ENCODE assay signal across 20 cellular contexts in the genomic region with DNA sequence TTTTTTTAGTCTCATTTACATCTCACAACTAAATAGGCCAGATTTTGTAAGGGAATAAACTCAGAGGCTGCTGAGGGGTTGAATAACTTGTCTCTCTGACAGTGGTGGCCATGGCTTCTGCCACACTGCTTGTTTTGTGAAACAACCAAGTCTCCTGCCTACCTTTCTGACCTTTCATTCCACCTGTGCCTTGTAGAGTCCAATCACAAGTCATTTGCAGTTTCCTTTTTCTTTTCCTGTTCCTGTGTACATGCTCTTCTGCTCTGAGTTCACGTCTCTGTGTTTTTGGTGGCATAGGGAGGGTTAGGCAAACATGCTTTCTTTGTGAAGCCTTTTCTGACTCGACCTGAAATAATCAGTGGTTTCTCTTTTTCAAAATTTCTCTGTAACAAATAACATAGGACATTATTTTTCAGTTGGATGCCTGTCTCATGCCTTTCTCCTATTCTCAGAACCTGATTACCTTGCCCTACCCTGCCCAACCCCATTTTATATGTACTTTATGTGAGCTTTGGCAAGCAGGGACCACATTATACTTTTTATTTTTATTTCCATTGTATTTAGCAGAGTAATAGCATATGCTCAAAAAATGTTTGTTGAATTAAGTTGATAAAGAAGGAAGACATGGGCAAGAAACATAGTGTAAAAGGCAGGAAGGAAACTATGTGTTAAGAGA.
DNase-seq lines count a peak whose midpoint lies in the region; ATAC-seq, FAIRE-seq and TF ChIP-seq lines count a peak whose summit lies in the region.
"Had no signal": no experiment of that assay in that cellular context is flagged by ENCODE, and none has a peak within 500 bp of the region (broad histone marks: within the 10 kb centered on the region; RNA-seq: fewer than 3 reads in every experiment).

No MANE protein-coding gene starts in this region.

- H3K4me3 ChIP-seq in GM12865 (ENCODE audit: low read depth, low read length) (no peak overlapping the region), endothelial cell of umbilical vein (replicated peaks in 1 of 3; ENCODE audit: insufficient read depth in 1 of 3, low read depth in 1 of 3, low read length in 3 of 3) (no peak overlapping the region), SK-N-SH (ENCODE audit: low read depth in 2 of 2, low read length in 1 of 2) (no peak overlapping the region), dorsolateral prefrontal cortex (no peak overlapping the region)
- H3K4me3 ChIP-seq: adrenal gland, cardiac muscle cell, esophagus muscularis mucosa, PC-9 had no signal

- no peak for TF ChIP-seq EP300 in SK-N-SH (IDR thresholded peaks at IDR 0.05; ENCODE audit: borderline replicate concordance in 1 of 2, low read depth in 1 of 2, low read length in 1 of 2)

- no peaks in the 10 kb centered on the region for H3K79me2 ChIP-seq in endothelial cell of umbilical vein (ENCODE audit: control insufficient read depth, insufficient read depth, low read length)
- H3K79me2 ChIP-seq in SK-N-SH (ENCODE audit: insufficient read depth) = peaks cover 9% of the 10 kb centered on the region; the same call in 1 of the 2 replicates
- H3K79me2 ChIP-seq: parathyroid adenoma had no signal

- H3K9ac ChIP-seq in endothelial cell of umbilical vein (replicated peaks; ENCODE audit: extremely low read depth, insufficient read depth, low read length) = no peak overlapping the region
- no peak overlapping the region for H3K9ac ChIP-seq in SK-N-SH
- H3K9ac ChIP-seq: parathyroid adenoma had no signal

- H3K36me3 ChIP-seq in endothelial cell of umbilical vein (ENCODE audit: control insufficient read depth in 2 of 2, extremely low read depth in 1 of 2, insufficient read depth in 2 of 2, low read length in 2 of 2) = no peaks in the 10 kb centered on the region
- H3K36me3 ChIP-seq in SK-N-SH (replicated peaks in 1 of 2; ENCODE audit: control insufficient read depth in 1 of 2, insufficient read depth in 2 of 2, low read length in 1 of 2) = peaks cover 0 to 14% of the 10 kb centered on the region in 2 experiments
- H3K36me3 ChIP-seq: adrenal gland, cardiac muscle cell had no signal

- ATAC-seq in GM19463 (IDR thresholded peaks at IDR 0.05; ENCODE audit: unreplicated experiment) (peak; percentile 41), HG03432 (IDR thresholded peaks at IDR 0.05; ENCODE audit: unreplicated experiment) (peak; percentile 35), GM19467 (IDR thresholded peaks at IDR 0.05; ENCODE audit: unreplicated experiment) (no peak)
- ATAC-seq: sciatic nerve, SK-N-SH treated with all-trans-retinoic acid at 6 μM for 48 hours had no signal

- POLR2A ChIA-PET in endothelial cell of umbilical vein (lab: Charles Lee) = no interaction called here
- POLR2A ChIA-PET in SK-N-SH (lab: Yijun Ruan, JAX) = no interaction called here

- H3K4me1 ChIP-seq in endothelial cell of umbilical vein (ENCODE audit: control insufficient read depth, extremely low read depth, insufficient read depth, low read length) = no peaks in the 10 kb centered on the region
- peaks cover 9 to 16% of the 10 kb centered on the region in 2 experiments; a peak in 3 of 4 replicates for H3K4me1 ChIP-seq in SK-N-SH (ENCODE audit: control insufficient read depth in 1 of 2, insufficient read depth in 2 of 2, low read depth in 1 of 2, low read length in 1 of 2)
- H3K4me1 ChIP-seq: adrenal gland, parathyroid adenoma had no signal

- no peaks in the 10 kb centered on the region for H3K9me1 ChIP-seq in endothelial cell of umbilical vein (replicated peaks; ENCODE audit: control insufficient read depth, extremely low read depth, insufficient read depth, low read length)

- H2AFZ ChIP-seq in endothelial cell of umbilical vein (ENCODE audit: low read depth, low read length) = peak overlapping the region; percentile 35
- H2AFZ ChIP-seq in SK-N-SH (ENCODE audit: low read depth) = no peak overlapping the region
- H2AFZ ChIP-seq: parathyroid adenoma, PC-9 had no signal

- no peak for TF ChIP-seq POLR2A in endothelial cell of umbilical vein (IDR thresholded peaks at IDR 0.05; ENCODE audit: low read depth, low read length)

- WGBS in SK-N-SH (ENCODE audit: low lambda C conversion rate) = 83% methylated on average over 2 of the region's 2 CpGs

- H3K9me3 ChIP-seq in endothelial cell of umbilical vein (replicated peaks; ENCODE audit: control insufficient read depth, insufficient read depth, low read length) (no peaks in the 10 kb centered on the region), SK-N-SH (no peaks in the 10 kb centered on the region)
- H3K9me3 ChIP-seq: adrenal gland, esophagus muscularis mucosa had no signal

- H3F3A ChIP-seq in SK-N-SH (replicated peaks; ENCODE audit: insufficient read depth) = peaks cover 20% of the 10 kb centered on the region

- no peak overlapping the region for H3K4me2 ChIP-seq in endothelial cell of umbilical vein (ENCODE audit: insufficient read depth, low read length)
- no peak overlapping the region for H3K4me2 ChIP-seq in SK-N-SH
- H3K4me2 ChIP-seq: PC-9 had no signal

- dilution Hi-C loops in endothelial cell of umbilical vein (cut with MboI; ENCODE audit: extremely low pct_ligation_motif_present, low sequenced_read_pairs) = no loop called here

- no TSS peak for BruUV-seq in endothelial cell of umbilical vein (replicated peaks; lab: Mats Ljungman, UMichigan)

- TF ChIP-seq CTCF in GM12865 (IDR thresholded peaks at IDR 0.05; ENCODE audit: insufficient read depth, low read depth, low read length, missing control alignments) (no peak), endothelial cell of umbilical vein (IDR thresholded peaks at IDR 0.05; ENCODE audit: extremely low read depth in 1 of 2, insufficient read depth in 1 of 2, low read depth in 1 of 2, low read length in 2 of 2) (no peak), SK-N-SH (IDR thresholded peaks at IDR 0.05) (no peak), dorsolateral prefrontal cortex (IDR thresholded peaks at IDR 0.05 in 54 of 56, conservative IDR thresholded peaks at IDR 0.05 in 2 of 56; ENCODE audit: low read depth in 1 of 56, partially characterized antibody in 56 of 56) (no peak)

- CTCF ChIA-PET in endothelial cell of umbilical vein (lab: Charles Lee) (interaction anchor here (1.4 kb wide), 1 partner anchor 10 kb away, joined by 4 read pairs; no protein-coding TSS in a partner anchor), SK-N-SH (lab: Yijun Ruan, JAX) (interaction anchor here (1.0 to 21.6 kb wide), 7 partner anchors 9 to 545 kb away, joined by 3 to 495 read pairs (median 5); no protein-coding TSS in a partner anchor)

- peak; percentile 38 for DNase-seq in GM12865 (ENCODE audit: low read depth)
- no peak for DNase-seq in endothelial cell of umbilical vein (ENCODE audit: low read depth, low spot score)
- no peak for DNase-seq in SK-N-SH
- DNase-seq in dorsolateral prefrontal cortex = no peak
- DNase-seq in GM19240 (ENCODE audit: insufficient read length, low spot score) = no peak
- DNase-seq: ACHN; activated CD4-positive, alpha-beta T cell treated with anti-CD3 and anti-CD28 coated beads for 48 hours; activated effector memory CD4-positive, alpha-beta T cell treated with anti-CD3 and anti-CD28 coated beads, Interleukin-2, amount 50 U/mL, for 16 hours; adrenal gland; DMS79; NCI-H1105; PC-9 had no signal

- H3K27ac ChIP-seq in endothelial cell of umbilical vein (ENCODE audit: insufficient read depth, low read depth, low read length) = no peak overlapping the region
- H3K27ac ChIP-seq in SK-N-SH (ENCODE audit: low read depth in 2 of 2, low read length in 1 of 2) = no peak overlapping the region
- H3K27ac ChIP-seq in dorsolateral prefrontal cortex = peak overlapping the region in 9 of 59 donors; percentile 0 to 39 (median 21)
- H3K27ac ChIP-seq: adrenal gland, cardiac muscle cell, esophagus muscularis mucosa, parathyroid adenoma, PC-9 had no signal

- FAIRE-seq in endothelial cell of umbilical vein (lab: Jason Lieb, UNC) = no peak

- no peaks in the 10 kb centered on the region for H3K27me3 ChIP-seq in endothelial cell of umbilical vein (ENCODE audit: control insufficient read depth in 2 of 2, insufficient read depth in 2 of 2, low read length in 2 of 2)
- no peaks in the 10 kb centered on the region for H3K27me3 ChIP-seq in SK-N-SH (ENCODE audit: insufficient read depth)
- H3K27me3 ChIP-seq in dorsolateral prefrontal cortex = no peaks in the 10 kb centered on the region
- H3K27me3 ChIP-seq: adrenal gland, cardiac muscle cell, esophagus muscularis mucosa had no signal

- H4K20me1 ChIP-seq in endothelial cell of umbilical vein (replicated peaks; ENCODE audit: control insufficient read depth, extremely low read depth, insufficient read depth, low read length) = no peaks in the 10 kb centered on the region
- H4K20me1 ChIP-seq in SK-N-SH (ENCODE audit: insufficient read depth) = no peaks in the 10 kb centered on the region

- intact Hi-C loops in endothelial cell of umbilical vein (cut with micrococcal nuclease) = loop anchor here (10.0 kb wide), 1 partner anchor 872 kb away; no protein-coding TSS in a partner anchor
- intact Hi-C loops in dorsolateral prefrontal cortex (cut with DNase I) = no loop called here

- no peak for TF ChIP-seq RAD21 in SK-N-SH (IDR thresholded peaks at IDR 0.05; ENCODE audit: low read length)

- H3K9me2 ChIP-seq in SK-N-SH = no peaks in the 10 kb centered on the region

TF ChIP-seq in endothelial cell of umbilical vein, 7 proteins besides CTCF, POLR2A, EP300 and RAD21 (continues in another document):
- TF ChIP-seq GATA2 (IDR thresholded peaks at IDR 0.05; ENCODE audit: insufficient read depth, insufficient read length, low read depth, low read length) (no peak), FOS (IDR thresholded peaks at IDR 0.05; ENCODE audit: borderline replicate concordance, insufficient read depth, low read length) (no peak), EZH2 (IDR thresholded peaks at IDR 0.05; ENCODE audit: borderline replicate concordance, low read depth, low read length, severe bottlenecking) (no peak), POLR2AphosphoS5 (IDR thresholded peaks at IDR 0.05; ENCODE audit: insufficient read depth, low read depth, low read length) (no peak), JUN (IDR thresholded peaks at IDR 0.05; ENCODE audit: borderline replicate concordance, insufficient read depth, insufficient read length, low read depth) (no peak), MYC (IDR thresholded peaks at IDR 0.05; ENCODE audit: low read depth, low read length) (no peak)

TF ChIP-seq in SK-N-SH, 30 proteins besides CTCF, POLR2A, EP300 and RAD21 (continues in another document):
- TF ChIP-seq JUND (IDR thresholded peaks at IDR 0.05) = no peak
- TF ChIP-seq, protein P1, sequence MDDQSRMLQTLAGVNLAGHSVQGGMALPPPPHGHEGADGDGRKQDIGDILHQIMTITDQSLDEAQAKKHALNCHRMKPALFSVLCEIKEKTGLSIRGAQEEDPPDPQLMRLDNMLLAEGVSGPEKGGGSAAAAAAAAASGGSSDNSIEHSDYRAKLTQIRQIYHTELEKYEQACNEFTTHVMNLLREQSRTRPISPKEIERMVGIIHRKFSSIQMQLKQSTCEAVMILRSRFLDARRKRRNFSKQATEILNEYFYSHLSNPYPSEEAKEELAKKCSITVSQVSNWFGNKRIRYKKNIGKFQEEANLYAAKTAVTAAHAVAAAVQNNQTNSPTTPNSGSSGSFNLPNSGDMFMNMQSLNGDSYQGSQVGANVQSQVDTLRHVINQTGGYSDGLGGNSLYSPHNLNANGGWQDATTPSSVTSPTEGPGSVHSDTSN (IDR thresholded peaks at IDR 0.05) = no peak
- TF ChIP-seq NFIC (IDR thresholded peaks at IDR 0.05; ENCODE audit: borderline replicate concordance) = no peak
- no peak for TF ChIP-seq TCF12 (IDR thresholded peaks at IDR 0.05)
- TF ChIP-seq RCOR1 (IDR thresholded peaks at IDR 0.05; ENCODE audit: low read length) = no peak
- no peak for TF ChIP-seq ELF1 (IDR thresholded peaks at IDR 0.05)
